25 cellular contexts compared by ENCODE assay signal in genomic region chr3:102980379-102980726, GRCh38.
DNase-seq lines count a peak whose midpoint lies in the region; ATAC-seq and TF ChIP-seq lines count a peak whose summit lies in the region.
"Had no signal": no experiment of that assay in that cellular context is flagged by ENCODE, and none has a peak within 500 bp of the region (broad histone marks: within the 10 kb centered on the region; RNA-seq: fewer than 3 reads in every experiment).

No MANE protein-coding gene starts in this region.

- H4K20me1 ChIP-seq in osteoblast (ENCODE audit: insufficient read depth, low read length) = no peaks in the 10 kb centered on the region

- H3K9me3 ChIP-seq in right atrium auricular region (no peaks in the 10 kb centered on the region), heart right ventricle (peaks cover 0 to 9% (median 0%) of the 10 kb centered on the region in 11 donors), osteoblast (ENCODE audit: low read depth, low read length) (peaks cover 2% of the 10 kb centered on the region)
- H3K9me3 ChIP-seq: ovary had no signal

- H3K79me2 ChIP-seq in osteoblast (ENCODE audit: insufficient read depth, low read length) = no peaks in the 10 kb centered on the region

- intact Hi-C loops in Right ventricle myocardium inferior (cut with DNase I) (no loop called here), heart right ventricle (cut with DNase I) (no loop called here)

- H3K4me1 ChIP-seq in right atrium auricular region (no peaks in the 10 kb centered on the region), heart right ventricle (peaks cover 0 to 14% (median 5%) of the 10 kb centered on the region in 9 donors), osteoblast (ENCODE audit: insufficient read depth, low read length) (peaks cover 11% of the 10 kb centered on the region)

- no peak overlapping the region for H2AFZ ChIP-seq in osteoblast (ENCODE audit: low read length)

- H3K4me3 ChIP-seq in right atrium auricular region (no peak overlapping the region), heart right ventricle (no peak overlapping the region), osteoblast (ENCODE audit: insufficient read depth, low read length) (no peak overlapping the region)
- H3K4me3 ChIP-seq: K562, ovary had no signal

- WGBS in heart right ventricle, 2 donors = 4 to 11% methylated on average over 1 of the region's 1 CpG

- H3K36me3 ChIP-seq in right atrium auricular region = no peaks in the 10 kb centered on the region
- H3K36me3 ChIP-seq in heart right ventricle = no peaks in the 10 kb centered on the region
- no peaks in the 10 kb centered on the region for H3K36me3 ChIP-seq in osteoblast (ENCODE audit: insufficient read depth, low read length)
- H3K36me3 ChIP-seq: brain microvascular endothelial cell, ovary had no signal

- peak overlapping the region; percentile 44 for H3K4me2 ChIP-seq in osteoblast (ENCODE audit: insufficient read depth, low read length)

- no peak for DNase-seq in Right ventricle myocardium inferior (ENCODE audit: missing footprints)
- no peak for DNase-seq in right atrium auricular region (ENCODE audit: low spot score)
- DNase-seq in heart right ventricle = no peak
- no peak for DNase-seq in osteoblast (ENCODE audit: insufficient read length, low spot score, missing footprints)
- DNase-seq in GM10266 (ENCODE audit: extremely low spot score) = no peak
- no peak for DNase-seq in NCI-H526 (lab: John Stamatoyannopoulos, UW)
- DNase-seq in midbrain (lab: John Stamatoyannopoulos, UW) = no peak
- DNase-seq: activated CD4-positive, alpha-beta T cell treated with anti-CD3 and anti-CD28 coated beads for 4 hours; activated gamma-delta T cell; activated T-cell treated with anti-CD3 and anti-CD28 coated beads, Interleukin-2, amount 50 U/mL, for 1 hour; CD4-positive, CD25-positive, alpha-beta regulatory T cell; DND-41; effector CD8-positive, alpha-beta T cell; erythroblast; foreskin melanocyte; MM.1S; naive thymus-derived CD8-positive, alpha-beta T cell; NCI-H1417; retina; stimulated activated CD4-positive, alpha-beta T cell treated with anti-CD3 and anti-CD28 coated beads, Interleukin-4, amount 100 ng/mL, for 1 hour had no signal

- TF ChIP-seq CTCF in right atrium auricular region (IDR thresholded peaks at IDR 0.05) = no peak
- TF ChIP-seq CTCF in heart right ventricle (IDR thresholded peaks at IDR 0.05) = no peak
- no peak for TF ChIP-seq CTCF in osteoblast (IDR thresholded peaks at IDR 0.05; ENCODE audit: extremely low read depth, low read depth, low read length)
- no peak for TF ChIP-seq CTCF in GM10266 (IDR thresholded peaks at IDR 0.05; ENCODE audit: control insufficient read depth, insufficient read depth, low read depth, missing control alignments)

- H3K27me3 ChIP-seq in right atrium auricular region (no peaks in the 10 kb centered on the region), heart right ventricle (no peaks in the 10 kb centered on the region), osteoblast (ENCODE audit: insufficient read depth, low read length) (no peaks in the 10 kb centered on the region)
- H3K27me3 ChIP-seq: brain microvascular endothelial cell, ovary had no signal

- peak; percentile 52 for ATAC-seq in Right ventricle myocardium inferior
- peak; percentile 20 to 80 (median 58) for ATAC-seq in heart right ventricle
- ATAC-seq in HG03135 (IDR thresholded peaks at IDR 0.05; ENCODE audit: unreplicated experiment) = no peak
- ATAC-seq: K562; naive thymus-derived CD8-positive, alpha-beta T cell had no signal

- H3K27ac ChIP-seq in right atrium auricular region (no peak overlapping the region), heart right ventricle (peak overlapping the region in 3 of 10 donors; percentile 8 to 62 (median 41)), osteoblast (ENCODE audit: low read depth, low read length) (no peak overlapping the region)
- H3K27ac ChIP-seq: 22Rv1, brain microvascular endothelial cell, ovary had no signal
